7 cellular contexts compared by ENCODE assay signal in genomic region chr17:38667099-38667786, GRCh38.
DNase-seq lines count a peak whose midpoint lies in the region; ATAC-seq and TF ChIP-seq lines count a peak whose summit lies in the region.

No MANE protein-coding gene starts in this region.

- no peak for ATAC-seq in GM19328 (IDR thresholded peaks at IDR 0.05; ENCODE audit: unreplicated experiment)

- peak; percentile 100 for TF ChIP-seq CTCF in GM12872 (IDR thresholded peaks at IDR 0.05; ENCODE audit: insufficient read depth, low read depth, low read length)
- TF ChIP-seq CTCF in astrocyte of the spinal cord (IDR thresholded peaks at IDR 0.05; ENCODE audit: low read depth, low read length) = peak; percentile 100

- peak; percentile 73 for DNase-seq in NCI-H146 (lab: John Stamatoyannopoulos, UW)
- peak in 4 of 5 donors; percentile 19 to 53 (median 32) for DNase-seq in T-helper 1 cell
- peak; percentile 68 for DNase-seq in astrocyte of the spinal cord (ENCODE audit: low read depth, low spot score)
- peak in 42 of 51 donors; percentile 7 to 73 (median 34) for DNase-seq in hypothalamus (lab: John Stamatoyannopoulos, UW)
- DNase-seq in skeletal muscle cell (ENCODE audit: low read depth) = peak; percentile 22

- H3K4me3 ChIP-seq in astrocyte of the spinal cord (ENCODE audit: low read depth, low read length) = no peak overlapping the region
- H3K4me3 ChIP-seq in skeletal muscle cell (ENCODE audit: low read depth, low read length) = no peak overlapping the region

- in situ Hi-C loops in astrocyte of the spinal cord (cut with HindIII; ENCODE audit: low sequenced_read_pairs) = no loop called here

Comparison
In these comparisons a context has a peak if more than half of its experiments do, and no peak if none do; other contexts are left out.
1. DNase-seq: peak in every context shown above with its lines; median percentile 73 in NCI-H146; 68 in astrocyte of the spinal cord; 34 in hypothalamus; 32 in T-helper 1 cell; 22 in skeletal muscle cell.